ENCODE assay signal across 16 cellular contexts in genomic region chr16:78102865-78103264, GRCh38.
"Had no signal": no experiment of that assay in that cellular context is flagged by ENCODE, and none has a peak within 500 bp of the region (broad histone marks: within the 10 kb centered on the region; RNA-seq: fewer than 3 reads in every experiment).

No MANE protein-coding gene starts in this region.

- H3K36me3 ChIP-seq: colonic mucosa, heart left ventricle, left ventricle myocardium inferior, pancreas, sigmoid colon had no signal

- H3K27ac ChIP-seq: colonic mucosa, heart left ventricle, pancreas, sigmoid colon had no signal

- H3K9me3 ChIP-seq: colonic mucosa, heart left ventricle, left ventricle myocardium inferior, pancreas, sigmoid colon had no signal

- ATAC-seq: activated CD4-positive, alpha-beta T cell treated with anti-CD3 and anti-CD28 coated beads for 36 hours; heart left ventricle; pancreas; stimulated activated memory B cell treated with anti-CD40 and anti-IgM and Interleukin-4, amounts not matched to agents 10 μg/mL and 1 μg/mL and 100 μg/mL, for 72 hours; WTC11 had no signal

- H3K4me1 ChIP-seq: colonic mucosa had no signal

- H3K27ac Mint-ChIP-seq: activated CD4-positive, alpha-beta T cell treated with anti-CD3 and anti-CD28 coated beads for 36 hours; activated naive CD8-positive, alpha-beta T cell; immature natural killer cell; stimulated activated memory B cell treated with anti-CD40 and anti-IgM and Interleukin-4, amounts not matched to agents 10 μg/mL and 1 μg/mL and 100 μg/mL, for 72 hours had no signal

- H3K36me3 Mint-ChIP-seq: activated naive CD8-positive, alpha-beta T cell; immature natural killer cell; stimulated activated memory B cell treated with anti-CD40 and anti-IgM and Interleukin-4, amounts not matched to agents 10 μg/mL and 1 μg/mL and 100 μg/mL, for 72 hours; WTC11 had no signal

- DNase-seq: activated CD4-positive, alpha-beta T cell treated with anti-CD3 and anti-CD28 coated beads for 36 hours; activated CD4-positive, alpha-beta T cell treated with anti-CD3 and anti-CD28 coated beads, Interleukin-2, amount 50 U/mL, for 48 hours; activated gamma-delta T cell treated with Interleukin-2 at 50 U/mL for 16 hours; colonic mucosa; heart left ventricle; immature natural killer cell; kidney glomerular epithelial cell; left ventricle myocardium inferior; mammary epithelial cell; sigmoid colon; stimulated activated CD4-positive, alpha-beta T cell treated with anti-CD3 and anti-CD28 coated beads, Interleukin-4, amount 100 ng/mL, for 4 hours; SW 1271 had no signal

- H3K9me3 Mint-ChIP-seq: immature natural killer cell; stimulated activated memory B cell treated with anti-CD40 and anti-IgM and Interleukin-4, amounts not matched to agents 10 μg/mL and 1 μg/mL and 100 μg/mL, for 72 hours; WTC11 had no signal

- H3K27me3 Mint-ChIP-seq: activated CD4-positive, alpha-beta T cell treated with anti-CD3 and anti-CD28 coated beads for 36 hours; activated naive CD8-positive, alpha-beta T cell; stimulated activated memory B cell treated with anti-CD40 and anti-IgM and Interleukin-4, amounts not matched to agents 10 μg/mL and 1 μg/mL and 100 μg/mL, for 72 hours had no signal

- H3K4me3 Mint-ChIP-seq: activated CD4-positive, alpha-beta T cell treated with anti-CD3 and anti-CD28 coated beads for 36 hours; immature natural killer cell; stimulated activated memory B cell treated with anti-CD40 and anti-IgM and Interleukin-4, amounts not matched to agents 10 μg/mL and 1 μg/mL and 100 μg/mL, for 72 hours; WTC11 had no signal

- H3K27me3 ChIP-seq: colonic mucosa, heart left ventricle, pancreas, sigmoid colon had no signal

- H3K4me3 ChIP-seq: colonic mucosa, heart left ventricle, left ventricle myocardium inferior, pancreas, sigmoid colon had no signal
